In the genomic region with DNA sequence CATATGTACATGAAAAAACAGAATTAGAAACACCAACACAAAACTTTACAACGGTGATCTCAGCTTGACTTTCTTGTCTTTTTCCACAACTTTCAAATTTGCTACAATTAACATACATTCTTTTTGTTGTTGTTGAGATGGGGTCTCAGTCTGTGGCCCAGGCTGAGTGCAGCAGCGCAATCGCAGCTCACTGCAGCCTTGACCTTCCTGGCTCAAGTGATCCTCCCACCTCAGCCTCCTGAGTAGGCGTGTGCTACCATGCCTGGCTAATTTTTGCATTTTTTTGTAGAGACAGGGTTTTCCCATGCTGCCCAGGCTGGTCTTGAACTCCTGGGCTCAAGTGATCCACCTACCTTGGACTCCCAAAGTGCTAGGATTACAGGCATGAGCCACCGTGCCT, we compare ENCODE assay signal across 24 cellular contexts.
"Had no signal": no experiment of that assay in that cellular context is flagged by ENCODE, and none has a peak within 500 bp of the region (broad histone marks: within the 10 kb centered on the region; RNA-seq: fewer than 3 reads in every experiment).

No MANE protein-coding gene starts in this region.

- H3K4me1 ChIP-seq: breast epithelium, lower lobe of right lung had no signal

- H3K4me1 Mint-ChIP-seq: activated T-helper 17 cell treated with anti-CD3 and anti-CD28 coated beads, Interleukin-2, amount 50 U/mL, for 72 hours; central memory CD8-positive, alpha-beta T cell; stimulated activated naive B cell treated with anti-CD40 and anti-IgM and Interleukin-4, amounts not matched to agents 10 μg/mL and 1 μg/mL and 100 μg/mL, for 72 hours had no signal

- H3K4me3 ChIP-seq: breast epithelium, esophagus squamous epithelium, lower lobe of right lung, mucosa of descending colon, stomach, suprapubic skin, tibial nerve had no signal

- DNase-seq: activated CD4-positive, alpha-beta T cell treated with anti-CD3 and anti-CD28 coated beads, Interleukin-2, amount 50 U/mL, for 1 hour; activated CD8-positive, alpha-beta T cell treated with anti-CD3 and anti-CD28 coated beads for 36 hours; activated gamma-delta T cell treated with Interleukin-2 at 50 U/mL for 16 hours; activated naive CD4-positive, alpha-beta T cell treated with anti-CD3 and anti-CD28 coated beads, Interleukin-2, amount 50 U/mL, for 16 hours; activated T-cell treated with anti-CD3 and anti-CD28 coated beads, Interleukin-2, amount 50 U/mL, for 4 hours; effector CD4-positive, alpha-beta T cell; esophagus squamous epithelium; foreskin melanocyte; hippocampal formation; lower lobe of right lung; mesendoderm; mucosa of descending colon; small intestine; stimulated activated naive B cell treated with anti-CD40 and anti-IgM and Interleukin-4, amounts not matched to agents 10 μg/mL and 1 μg/mL and 100 μg/mL, for 72 hours; WERI-Rb-1 had no signal

- H3K27ac Mint-ChIP-seq: activated CD8-positive, alpha-beta T cell treated with anti-CD3 and anti-CD28 coated beads for 36 hours; activated T-helper 17 cell treated with anti-CD3 and anti-CD28 coated beads, Interleukin-2, amount 50 U/mL, for 72 hours; dendritic cell treated with granulocyte-macrophage colony-stimulating factor and Interleukin-4, amounts not matched to agents 40 ng/mL and 50 ng/mL, for 4 days; natural killer cell treated with Interleukin-12 subunit alpha and Interleukin-12 subunit beta and Interleukin-15 and Interleukin-18, amount 100 ng/mL, for 72 hours; stimulated activated naive B cell treated with anti-CD40 and anti-IgM and Interleukin-4, amounts not matched to agents 10 μg/mL and 1 μg/mL and 100 μg/mL, for 72 hours had no signal

- H3K9me3 ChIP-seq: breast epithelium, esophagus squamous epithelium, lower lobe of right lung, mucosa of descending colon, stomach, suprapubic skin, tibial nerve had no signal

- H3K27me3 ChIP-seq: breast epithelium, stomach, suprapubic skin, tibial nerve had no signal

- FAIRE-seq: keratinocyte, small intestine had no signal

- H3K27ac ChIP-seq: esophagus squamous epithelium, lower lobe of right lung, suprapubic skin, tibial nerve, WERI-Rb-1 had no signal

- ATAC-seq: activated CD8-positive, alpha-beta T cell treated with anti-CD3 and anti-CD28 coated beads for 36 hours; activated T-cell treated with anti-CD3 and anti-CD28 coated beads, Interleukin-2, amount 50 U/mL, for 4 hours; activated T-helper 17 cell treated with anti-CD3 and anti-CD28 coated beads, Interleukin-2, amount 50 U/mL, for 72 hours; lower lobe of right lung; mucosa of descending colon; natural killer cell treated with Interleukin-12 subunit alpha and Interleukin-12 subunit beta and Interleukin-15 and Interleukin-18, amount 100 ng/mL, for 72 hours; stimulated activated naive B cell treated with anti-CD40 and anti-IgM and Interleukin-4, amounts not matched to agents 10 μg/mL and 1 μg/mL and 100 μg/mL, for 72 hours had no signal

- H3K4me3 Mint-ChIP-seq: activated CD8-positive, alpha-beta T cell treated with anti-CD3 and anti-CD28 coated beads for 36 hours; activated T-cell treated with anti-CD3 and anti-CD28 coated beads, Interleukin-2, amount 50 U/mL, for 4 hours; activated T-helper 17 cell treated with anti-CD3 and anti-CD28 coated beads, Interleukin-2, amount 50 U/mL, for 72 hours; central memory CD8-positive, alpha-beta T cell; dendritic cell treated with granulocyte-macrophage colony-stimulating factor and Interleukin-4, amounts not matched to agents 40 ng/mL and 50 ng/mL, for 4 days; natural killer cell treated with Interleukin-12 subunit alpha and Interleukin-12 subunit beta and Interleukin-15 and Interleukin-18, amount 100 ng/mL, for 72 hours; stimulated activated naive B cell treated with anti-CD40 and anti-IgM and Interleukin-4, amounts not matched to agents 10 μg/mL and 1 μg/mL and 100 μg/mL, for 72 hours had no signal

- H3K9me3 Mint-ChIP-seq: activated CD8-positive, alpha-beta T cell treated with anti-CD3 and anti-CD28 coated beads for 36 hours; activated T-cell treated with anti-CD3 and anti-CD28 coated beads, Interleukin-2, amount 50 U/mL, for 4 hours; activated T-helper 17 cell treated with anti-CD3 and anti-CD28 coated beads, Interleukin-2, amount 50 U/mL, for 72 hours; central memory CD8-positive, alpha-beta T cell; dendritic cell treated with granulocyte-macrophage colony-stimulating factor and Interleukin-4, amounts not matched to agents 40 ng/mL and 50 ng/mL, for 4 days; natural killer cell treated with Interleukin-12 subunit alpha and Interleukin-12 subunit beta and Interleukin-15 and Interleukin-18, amount 100 ng/mL, for 72 hours; stimulated activated naive B cell treated with anti-CD40 and anti-IgM and Interleukin-4, amounts not matched to agents 10 μg/mL and 1 μg/mL and 100 μg/mL, for 72 hours had no signal

- H3K36me3 Mint-ChIP-seq: natural killer cell treated with Interleukin-12 subunit alpha and Interleukin-12 subunit beta and Interleukin-15 and Interleukin-18, amount 100 ng/mL, for 72 hours; stimulated activated naive B cell treated with anti-CD40 and anti-IgM and Interleukin-4, amounts not matched to agents 10 μg/mL and 1 μg/mL and 100 μg/mL, for 72 hours had no signal

- H3K36me3 ChIP-seq: breast epithelium, esophagus squamous epithelium, lower lobe of right lung, stomach, suprapubic skin, tibial nerve, WERI-Rb-1 had no signal
